Comparison of ENCODE assay signal across 21 cellular contexts in the genomic region with DNA sequence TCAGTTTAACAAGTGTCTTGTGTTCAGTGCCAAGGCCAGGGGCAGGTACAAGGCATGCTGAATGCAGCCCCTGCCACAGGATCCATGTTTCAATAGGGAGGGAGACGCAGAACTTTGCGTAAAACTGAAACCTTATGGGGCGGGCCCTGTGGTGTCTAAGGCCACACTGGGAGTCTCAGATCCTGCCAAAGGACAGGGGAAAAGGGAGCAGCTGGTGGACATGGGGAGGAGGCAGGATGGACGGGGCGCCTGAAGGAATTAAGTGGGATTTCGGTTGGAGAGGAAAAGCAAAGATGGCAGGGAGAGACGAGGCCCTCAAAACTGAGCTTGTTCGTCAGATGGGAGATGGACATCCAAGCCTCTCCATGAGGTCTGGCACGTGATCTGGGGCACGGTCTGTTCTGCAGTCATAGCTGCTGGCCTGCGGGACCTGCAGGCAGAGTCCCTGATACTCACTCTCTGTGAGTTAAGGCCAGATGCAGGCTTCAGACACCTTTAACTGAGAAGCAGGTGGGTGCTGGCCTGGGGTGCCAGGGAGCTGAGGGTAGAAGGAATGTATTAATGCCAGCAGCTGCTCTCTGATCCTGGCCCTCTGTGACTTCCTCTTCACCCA. TPM values are rescaled to one million over a fixed set of nuclear protein-coding genes. Genes with fewer than 3 reads are reported as not detected.
"Had no signal": no experiment of that assay in that cellular context is flagged by ENCODE, and none has a peak within 500 bp of the region (broad histone marks: within the 10 kb centered on the region; RNA-seq: fewer than 3 reads in every experiment).

No MANE protein-coding gene starts in this region.

- ATAC-seq: activated CD8-positive, alpha-beta T cell treated with anti-CD3 and anti-CD28 coated beads for 36 hours; activated T-helper 17 cell treated with anti-CD3 and anti-CD28 coated beads, Interleukin-2, amount 50 U/mL, for 72 hours; stimulated activated naive CD8-positive, alpha-beta T cell treated with anti-CD3 and anti-CD28 coated beads, Interleukin-15, amount 100 ng/mL, for 72 hours had no signal

- H3K4me1 Mint-ChIP-seq: activated T-helper 17 cell treated with anti-CD3 and anti-CD28 coated beads, Interleukin-2, amount 50 U/mL, for 72 hours; stimulated activated naive CD8-positive, alpha-beta T cell treated with anti-CD3 and anti-CD28 coated beads, Interleukin-15, amount 100 ng/mL, for 72 hours had no signal

- H3K36me3 Mint-ChIP-seq: activated naive CD8-positive, alpha-beta T cell treated with anti-CD3 and anti-CD28 coated beads, Interleukin-2, amount 10 ng/mL, durations not matched to agents 7 days and 5 days had no signal

- H3K27ac ChIP-seq: cardiac muscle cell, dorsolateral prefrontal cortex, neutrophil, skin epidermis, upper lobe of left lung had no signal

- H3K27me3 Mint-ChIP-seq: stimulated activated naive CD8-positive, alpha-beta T cell treated with anti-CD3 and anti-CD28 coated beads, Interleukin-15, amount 100 ng/mL, for 72 hours had no signal

- H3K27ac Mint-ChIP-seq: activated CD4-positive, alpha-beta T cell treated with anti-CD3 and anti-CD28 coated beads, Interleukin-2, amount 10 ng/mL, durations not matched to agents 24 days and 14 days; activated CD8-positive, alpha-beta T cell treated with anti-CD3 and anti-CD28 coated beads for 36 hours; activated naive CD8-positive, alpha-beta T cell treated with anti-CD3 and anti-CD28 coated beads, Interleukin-2, amount 10 ng/mL, durations not matched to agents 7 days and 5 days; T-helper 2 cell treated with Interferon-gamma antibody and Interleukin-4, amounts not matched to agents 5 μg/mL and 100 μg/mL, for 36 hours had no signal

- H3K4me3 Mint-ChIP-seq: activated CD4-positive, alpha-beta T cell treated with anti-CD3 and anti-CD28 coated beads, Interleukin-2, amount 10 ng/mL, durations not matched to agents 24 days and 14 days; activated CD8-positive, alpha-beta T cell treated with anti-CD3 and anti-CD28 coated beads for 36 hours; activated naive CD8-positive, alpha-beta T cell treated with anti-CD3 and anti-CD28 coated beads, Interleukin-2, amount 10 ng/mL, durations not matched to agents 7 days and 5 days; activated T-helper 17 cell treated with anti-CD3 and anti-CD28 coated beads, Interleukin-2, amount 50 U/mL, for 72 hours; stimulated activated naive CD8-positive, alpha-beta T cell treated with anti-CD3 and anti-CD28 coated beads, Interleukin-15, amount 100 ng/mL, for 72 hours; T-helper 2 cell treated with Interferon-gamma antibody and Interleukin-4, amounts not matched to agents 5 μg/mL and 100 μg/mL, for 36 hours had no signal

- H3K36me3 ChIP-seq: cardiac muscle cell, neutrophil, upper lobe of left lung had no signal

- DNase-seq: activated CD4-positive, alpha-beta T cell treated with anti-CD3 and anti-CD28 coated beads, Interleukin-2, amount 10 ng/mL, durations not matched to agents 24 days and 14 days; activated CD8-positive, alpha-beta T cell treated with anti-CD3 and anti-CD28 coated beads for 36 hours; activated naive CD4-positive, alpha-beta T cell; activated naive CD8-positive, alpha-beta T cell treated with anti-CD3 and anti-CD28 coated beads, Interleukin-2, amount 10 ng/mL, durations not matched to agents 7 days and 5 days; activated T-cell treated with anti-CD3 and anti-CD28 coated beads, Interleukin-2, amount 50 U/mL, for 1 hour; amygdala; dorsolateral prefrontal cortex; foreskin melanocyte; glutamatergic neuron; hippocampal formation; islet precursor cell; mammary epithelial cell; stimulated activated CD4-positive, alpha-beta T cell treated with anti-CD3 and anti-CD28 coated beads, Interleukin-15, amount 100 ng/mL, for 24 hours; stimulated activated CD4-positive, alpha-beta T cell treated with anti-CD3 and anti-CD28 coated beads, Interleukin-2, amount 100 ng/mL, for 48 hours; stimulated activated naive CD8-positive, alpha-beta T cell treated with anti-CD3 and anti-CD28 coated beads, Interleukin-15, amount 100 ng/mL, for 72 hours; upper lobe of left lung had no signal

- H3K9me3 ChIP-seq: neutrophil, upper lobe of left lung had no signal

- H3K4me3 ChIP-seq: cardiac muscle cell, dorsolateral prefrontal cortex, skin epidermis, upper lobe of left lung had no signal

- H3K9me3 Mint-ChIP-seq: activated CD4-positive, alpha-beta T cell treated with anti-CD3 and anti-CD28 coated beads, Interleukin-2, amount 10 ng/mL, durations not matched to agents 24 days and 14 days; activated CD8-positive, alpha-beta T cell treated with anti-CD3 and anti-CD28 coated beads for 36 hours; activated naive CD8-positive, alpha-beta T cell treated with anti-CD3 and anti-CD28 coated beads, Interleukin-2, amount 10 ng/mL, durations not matched to agents 7 days and 5 days; activated T-helper 17 cell treated with anti-CD3 and anti-CD28 coated beads, Interleukin-2, amount 50 U/mL, for 72 hours; stimulated activated naive CD8-positive, alpha-beta T cell treated with anti-CD3 and anti-CD28 coated beads, Interleukin-15, amount 100 ng/mL, for 72 hours; T-helper 2 cell treated with Interferon-gamma antibody and Interleukin-4, amounts not matched to agents 5 μg/mL and 100 μg/mL, for 36 hours had no signal

- H3K27me3 ChIP-seq: cardiac muscle cell, dorsolateral prefrontal cortex, neutrophil, upper lobe of left lung had no signal

RNA-seq across cellular contexts. Expression of gene TCF7L1, which starts 48.8 kb away (rescaled TPM):
- total RNA-seq: activated CD8-positive, alpha-beta T cell treated with anti-CD3 and anti-CD28 coated beads for 36 hours; activated naive CD8-positive, alpha-beta T cell treated with anti-CD3 and anti-CD28 coated beads, Interleukin-2, amount 10 ng/mL, durations not matched to agents 7 days and 5 days; activated T-helper 17 cell treated with anti-CD3 and anti-CD28 coated beads, Interleukin-2, amount 50 U/mL, for 72 hours had no signal
